ENCODE assay signal across 8 cellular contexts in genomic region chrX:82782014-82782413, GRCh38.
"Had no signal": no experiment of that assay in that cellular context is flagged by ENCODE, and none has a peak within 500 bp of the region (broad histone marks: within the 10 kb centered on the region; RNA-seq: fewer than 3 reads in every experiment).

No MANE protein-coding gene starts in this region.

- ATAC-seq: GM12878 had no signal

- FAIRE-seq: G401.6, GM12878, GM12891, GM12892, GM18507, GM19239 had no signal

- DNase-seq: GDM1, GF-D8 had no signal

- H3K4me3 ChIP-seq: GM12878 had no signal
